27 cellular contexts compared by ENCODE assay signal in the genomic region with DNA sequence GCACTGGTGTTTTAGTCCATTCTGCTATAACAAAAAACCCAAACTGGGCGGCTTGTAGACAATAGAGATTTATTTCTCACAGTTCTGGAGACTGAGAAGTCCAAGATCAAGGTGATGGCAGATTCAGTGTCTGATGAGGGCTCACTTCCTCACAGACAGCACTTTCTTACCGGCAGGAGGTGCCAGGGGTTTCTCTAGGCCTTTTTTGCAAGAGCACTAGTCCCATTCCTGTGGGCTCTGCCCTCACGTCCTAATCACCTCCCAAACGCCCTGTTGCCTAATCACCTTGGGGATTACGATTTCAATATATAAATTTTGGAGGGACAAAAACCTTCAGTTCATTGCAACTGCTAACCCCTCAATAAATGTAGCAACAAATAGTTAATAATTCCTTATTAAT.
DNase-seq lines count a peak whose midpoint lies in the region; TF ChIP-seq lines count a peak whose summit lies in the region.
"Had no signal": no experiment of that assay in that cellular context is flagged by ENCODE, and none has a peak within 500 bp of the region (broad histone marks: within the 10 kb centered on the region; RNA-seq: fewer than 3 reads in every experiment).

No MANE protein-coding gene starts in this region.

- no peak overlapping the region for H3K23ac ChIP-seq in H9 (ENCODE audit: insufficient read length, low read depth, low read length)

- no peak overlapping the region for H3K14ac ChIP-seq in H9 (ENCODE audit: insufficient read depth, low read length)

- WGBS in H9 (ENCODE audit: extremely low coverage, insufficient read length, low lambda C conversion rate) = no CpG with 5 or more reads among the region's 5 CpGs
- WGBS in hepatocyte (ENCODE audit: low lambda C conversion rate, missing lambda C conversion rate) = 79% methylated on average over 5 of the region's 5 CpGs

- H3K27me3 Mint-ChIP-seq in H9 (ENCODE audit: low read depth) = no peaks in the 10 kb centered on the region
- H3K27me3 Mint-ChIP-seq: activated naive CD8-positive, alpha-beta T cell treated with anti-CD3 and anti-CD28 coated beads, Interleukin-2, amount 50 U/mL, for 24 hours; CD4-positive, alpha-beta memory T cell had no signal

- H2BK20ac ChIP-seq in H9 (ENCODE audit: low read depth, low read length, poor library complexity, severe bottlenecking) = no peak overlapping the region

- H2BK15ac ChIP-seq in H9 (ENCODE audit: low read depth, low read length) = no peak overlapping the region

- H3K79me2 ChIP-seq in H9 (ENCODE audit: insufficient read depth, low read length) = no peaks in the 10 kb centered on the region
- H3K79me2 ChIP-seq in hepatocyte = no peaks in the 10 kb centered on the region

- H3K23me2 ChIP-seq in H9 (ENCODE audit: insufficient read length, low read depth, low read length, poor library complexity, severe bottlenecking) = no peaks in the 10 kb centered on the region

- no peak overlapping the region for H3K18ac ChIP-seq in H9 (ENCODE audit: insufficient read length, low read depth, low read length)

- no peak overlapping the region for H3K27ac Mint-ChIP-seq in H9
- H3K27ac Mint-ChIP-seq: activated naive CD8-positive, alpha-beta T cell treated with anti-CD3 and anti-CD28 coated beads, Interleukin-2, amount 50 U/mL, for 24 hours; CD4-positive, alpha-beta memory T cell; effector memory CD8-positive, alpha-beta T cell; nephron progenitor cell; stimulated activated effector memory CD8-positive, alpha-beta T cell treated with anti-CD3 and anti-CD28 coated beads, Interleukin-12 subunit alpha, Interleukin-12 subunit beta, amount 100 ng/mL, for 72 hours had no signal

- H3K9ac ChIP-seq in H9 (ENCODE audit: extremely low read depth, insufficient read length, low read length) = no peak overlapping the region

- no peak overlapping the region for H3K56ac ChIP-seq in H9 (ENCODE audit: insufficient read length, low read depth, low read length)

- H3K79me1 ChIP-seq in H9 (ENCODE audit: insufficient read depth, low read depth, low read length, poor library complexity, severe bottlenecking) = no peaks in the 10 kb centered on the region

- H3K9me2 ChIP-seq in hepatocyte (replicated peaks; ENCODE audit: insufficient read depth) = no peaks in the 10 kb centered on the region

- no peaks in the 10 kb centered on the region for H3K9me3 Mint-ChIP-seq in H9
- H3K9me3 Mint-ChIP-seq: activated naive CD8-positive, alpha-beta T cell treated with anti-CD3 and anti-CD28 coated beads, Interleukin-2, amount 50 U/mL, for 24 hours; effector memory CD8-positive, alpha-beta T cell; nephron progenitor cell; stimulated activated effector memory CD8-positive, alpha-beta T cell treated with anti-CD3 and anti-CD28 coated beads, Interleukin-12 subunit alpha, Interleukin-12 subunit beta, amount 100 ng/mL, for 72 hours had no signal

- peak; percentile 49; the same call in 2 of the 3 replicates for TF ChIP-seq CTCF in H9 (conservative IDR thresholded peaks at IDR 0.05)
- TF ChIP-seq CTCF in fibroblast of villous mesenchyme (IDR thresholded peaks at IDR 0.05; ENCODE audit: insufficient read depth, low read depth, low read length) = peak; percentile 15
- no peak for TF ChIP-seq CTCF in hepatocyte (IDR thresholded peaks at IDR 0.05; ENCODE audit: poor library complexity)

- H3K36me3 Mint-ChIP-seq in H9 (ENCODE audit: insufficient read depth in 1 of 3, low read depth in 3 of 3) = no peaks in the 10 kb centered on the region; a peak in 1 of 7 replicates
- H3K36me3 Mint-ChIP-seq: CD4-positive, alpha-beta memory T cell; stimulated activated effector memory CD8-positive, alpha-beta T cell treated with anti-CD3 and anti-CD28 coated beads, Interleukin-12 subunit alpha, Interleukin-12 subunit beta, amount 100 ng/mL, for 72 hours had no signal

- H3K4me2 ChIP-seq in H9 (ENCODE audit: insufficient read depth, insufficient read length, low read length) (no peak overlapping the region), hepatocyte (no peak overlapping the region)

- H2BK120ac ChIP-seq in H9 (ENCODE audit: low read depth, low read length, poor library complexity, severe bottlenecking) = no peak overlapping the region

- H3K9me3 ChIP-seq in H9 (ENCODE audit: control insufficient read depth, low read depth, low read length) (no peaks in the 10 kb centered on the region), hepatocyte (ENCODE audit: low read depth) (no peaks in the 10 kb centered on the region)
- H3K9me3 ChIP-seq: body of pancreas, esophagus muscularis mucosa, HAP-1, ovary, spleen, upper lobe of right lung had no signal

- no peak overlapping the region for H3T11ph ChIP-seq in H9 (ENCODE audit: low read length)

- H2AFZ ChIP-seq in H9 (ENCODE audit: low read length) (no peak overlapping the region), hepatocyte (no peak overlapping the region)

- H4K5ac ChIP-seq in H9 (ENCODE audit: insufficient read length, low read depth, low read length) = no peak overlapping the region

- no peak overlapping the region for H2BK5ac ChIP-seq in H9 (ENCODE audit: insufficient read length, low read length)

- no peaks in the 10 kb centered on the region for H3K36me3 ChIP-seq in hepatocyte (replicated peaks; ENCODE audit: insufficient read depth, low read depth)
- H3K36me3 ChIP-seq: esophagus muscularis mucosa, HAP-1, ovary, spleen, upper lobe of right lung had no signal

- H3K4me1 Mint-ChIP-seq in H9 = peaks cover 17 to 23% of the 10 kb centered on the region in 2 experiments
- H3K4me1 Mint-ChIP-seq: activated naive CD8-positive, alpha-beta T cell treated with anti-CD3 and anti-CD28 coated beads, Interleukin-2, amount 50 U/mL, for 24 hours; stimulated activated effector memory CD8-positive, alpha-beta T cell treated with anti-CD3 and anti-CD28 coated beads, Interleukin-12 subunit alpha, Interleukin-12 subunit beta, amount 100 ng/mL, for 72 hours had no signal

- no peak overlapping the region for H4K8ac ChIP-seq in H9 (replicated peaks; ENCODE audit: insufficient read length, low read depth, low read length)

- H3K4ac ChIP-seq in H9 (ENCODE audit: low read depth, low read length) = no peak overlapping the region

- H2AK5ac ChIP-seq in H9 (ENCODE audit: insufficient read length, low read length) = no peak overlapping the region

- H3K4me1 ChIP-seq in H9 (ENCODE audit: insufficient read depth, low read length) (peaks cover 6% of the 10 kb centered on the region), hepatocyte (ENCODE audit: insufficient read depth) (no peaks in the 10 kb centered on the region)
- H3K4me1 ChIP-seq: esophagus muscularis mucosa, spleen, upper lobe of right lung had no signal

- no peaks in the 10 kb centered on the region for H3K27me3 ChIP-seq in H9 (ENCODE audit: insufficient read depth, low read length)
- no peaks in the 10 kb centered on the region for H3K27me3 ChIP-seq in hepatocyte
- H3K27me3 ChIP-seq: body of pancreas, esophagus muscularis mucosa, ovary, spleen, upper lobe of right lung had no signal

- H3K4me3 ChIP-seq in fibroblast of villous mesenchyme (ENCODE audit: low read depth, low read length) (no peak overlapping the region), hepatocyte (no peak overlapping the region)
- H3K4me3 ChIP-seq: body of pancreas, esophagus muscularis mucosa, HAP-1, ovary, spleen, upper lobe of right lung had no signal

- no peak overlapping the region for H4K91ac ChIP-seq in H9 (ENCODE audit: insufficient read length, low read depth, low read length)

- H2BK12ac ChIP-seq in H9 (ENCODE audit: insufficient read length, low read depth, low read length) = no peak overlapping the region

- H3K4me3 Mint-ChIP-seq in H9 = no peak overlapping the region
- H3K4me3 Mint-ChIP-seq: activated naive CD8-positive, alpha-beta T cell treated with anti-CD3 and anti-CD28 coated beads, Interleukin-2, amount 50 U/mL, for 24 hours; CD4-positive, alpha-beta memory T cell; effector memory CD8-positive, alpha-beta T cell; nephron progenitor cell; stimulated activated effector memory CD8-positive, alpha-beta T cell treated with anti-CD3 and anti-CD28 coated beads, Interleukin-12 subunit alpha, Interleukin-12 subunit beta, amount 100 ng/mL, for 72 hours had no signal

- H4K20me1 ChIP-seq in H9 (ENCODE audit: control insufficient read depth, insufficient read depth, insufficient read length) (no peaks in the 10 kb centered on the region), hepatocyte (ENCODE audit: insufficient read depth, poor library complexity, severe bottlenecking) (no peaks in the 10 kb centered on the region)

- DNase-seq in H9 = peak; percentile 53
- DNase-seq in MV-4-11 (lab: John Stamatoyannopoulos, UW) = peak; percentile 15
- peak; percentile 57 for DNase-seq in SKM-1 treated with dmso at 0.1 percent for 144 hours (lab: John Stamatoyannopoulos, UW; ENCODE audit: unreplicated experiment)
- no peak for DNase-seq in fibroblast of villous mesenchyme (ENCODE audit: low read depth)
- no peak for DNase-seq in hepatocyte (ENCODE audit: low spot score)
- no peak for DNase-seq in GM19240 (ENCODE audit: insufficient read length, low spot score)
- DNase-seq in EL = no peak
- DNase-seq in NCI-H2227 treated with DMSO at 0.1 percent for 48 hours (lab: John Stamatoyannopoulos, UW) = no peak
- DNase-seq: activated gamma-delta T cell treated with Interleukin-2 at 50 U/mL for 16 hours; activated naive CD8-positive, alpha-beta T cell treated with anti-CD3 and anti-CD28 coated beads, Interleukin-2, amount 50 U/mL, for 24 hours; body of pancreas; CD4-positive, alpha-beta memory T cell; effector memory CD8-positive, alpha-beta T cell; NCI-H146; NCI-H524; nephron progenitor cell; ovary; right cardiac atrium; Right ventricle myocardium superior; spleen; stimulated activated CD4-positive, alpha-beta T cell treated with anti-CD3 and anti-CD28 coated beads, Interleukin-2, amount 100 ng/mL, for 48 hours; substantia nigra; T-helper 1 cell; upper lobe of right lung had no signal

- no peak overlapping the region for H3K27ac ChIP-seq in H9 (ENCODE audit: insufficient read length, low read depth, low read length)
- no peak overlapping the region for H3K27ac ChIP-seq in hepatocyte
- H3K27ac ChIP-seq: body of pancreas, esophagus muscularis mucosa, ovary, spleen, upper lobe of right lung had no signal

Comparison
In these comparisons a context has a peak if more than half of its experiments do, and no peak if none do; other contexts are left out.
1. DNase-seq: peak in H9 (single experiment), MV-4-11 (single experiment) and SKM-1 treated with dmso at 0.1 percent for 144 hours (single experiment); none in fibroblast of villous mesenchyme (single experiment), hepatocyte (single experiment), GM19240 (single experiment), EL (single experiment) and NCI-H2227 treated with DMSO at 0.1 percent for 48 hours (single experiment).